9 cellular contexts compared by ENCODE assay signal in genomic region chr5:176646707-176647029, GRCh38. TPM values are rescaled to one million over a fixed set of nuclear protein-coding genes. Genes with fewer than 3 reads are reported as not detected.
DNase-seq lines count a peak whose midpoint lies in the region; ATAC-seq and TF ChIP-seq lines count a peak whose summit lies in the region.
"Had no signal": no experiment of that assay in that cellular context is flagged by ENCODE, and none has a peak within 500 bp of the region (broad histone marks: within the 10 kb centered on the region; RNA-seq: fewer than 3 reads in every experiment).

No MANE protein-coding gene starts in this region.

- CTCF ChIA-PET in AG04449 (lab: Yijun Ruan, JAX) = interaction anchor here (0.7 to 15.6 kb wide), 10 partner anchors 11 to 917 kb away, joined by 3 to 190 read pairs (median 4); partner anchors contain the start of genes EIF4E1B and SNCB

- H3K27ac ChIP-seq in SJCRH30 (peak overlapping the region; percentile 10; the same call in 1 of the 2 replicates), gastroesophageal sphincter (peak overlapping the region; percentile 21 to 85 (median 79))

- H3K36me3 Mint-ChIP-seq in stimulated activated naive B cell treated with anti-CD40 and anti-IgM and Interleukin-4, amounts not matched to agents 10 μg/mL and 1 μg/mL and 100 μg/mL, for 72 hours = peaks cover 0 to 14% of the 10 kb centered on the region in 2 donors

- H3K4me1 Mint-ChIP-seq in stimulated activated naive B cell treated with anti-CD40 and anti-IgM and Interleukin-4, amounts not matched to agents 10 μg/mL and 1 μg/mL and 100 μg/mL, for 72 hours = peaks cover 34 to 48% of the 10 kb centered on the region in 2 donors

- H3K27me3 ChIP-seq in SJCRH30 = peaks cover 4% of the 10 kb centered on the region; the same call in 1 of the 2 replicates
- H3K27me3 ChIP-seq in gastroesophageal sphincter = peaks cover 8% of the 10 kb centered on the region

- H3K27ac Mint-ChIP-seq in stimulated activated naive B cell treated with anti-CD40 and anti-IgM and Interleukin-4, amounts not matched to agents 10 μg/mL and 1 μg/mL and 100 μg/mL, for 72 hours = peak overlapping the region; percentile 97

- TF ChIP-seq CTCF in AG04449 (IDR thresholded peaks at IDR 0.05; ENCODE audit: insufficient read depth, low read length, missing control alignments) (no peak), gastroesophageal sphincter (IDR thresholded peaks at IDR 0.05) (no peak)

- no CpG with 5 or more reads among the region's 11 CpGs for WGBS in gastroesophageal sphincter (ENCODE audit: low coverage in 1 of 2), 2 donors

- no peaks in the 10 kb centered on the region for H3K27me3 Mint-ChIP-seq in stimulated activated naive B cell treated with anti-CD40 and anti-IgM and Interleukin-4, amounts not matched to agents 10 μg/mL and 1 μg/mL and 100 μg/mL, for 72 hours

- no peak for TF ChIP-seq POLR2A in gastroesophageal sphincter (IDR thresholded peaks at IDR 0.05)

- POLR2A ChIA-PET in AG04449 (lab: Yijun Ruan, JAX) = interaction anchor here (0.6 to 1.8 kb wide), 5 partner anchors 11 to 265 kb away, joined by 3 to 8 read pairs (median 4); partner anchors contain the start of gene RNF44

- peak overlapping the region; percentile 54 for H3K4me3 ChIP-seq in AG04449 (ENCODE audit: low read depth, low read length)
- peak overlapping the region; percentile 69 for H3K4me3 ChIP-seq in SJCRH30
- H3K4me3 ChIP-seq in gastroesophageal sphincter = peak overlapping the region; percentile 17 to 65

- no peak for TF ChIP-seq EP300 in gastroesophageal sphincter (IDR thresholded peaks at IDR 0.05)

- H3K9me3 ChIP-seq in SJCRH30 (replicated peaks) (no peaks in the 10 kb centered on the region), gastroesophageal sphincter (no peaks in the 10 kb centered on the region)

- peak overlapping the region; percentile 90 to 95 for H3K4me3 Mint-ChIP-seq in stimulated activated naive B cell treated with anti-CD40 and anti-IgM and Interleukin-4, amounts not matched to agents 10 μg/mL and 1 μg/mL and 100 μg/mL, for 72 hours

- peak; percentile 7 for ATAC-seq in GM21576 (IDR thresholded peaks at IDR 0.05; ENCODE audit: unreplicated experiment)
- ATAC-seq in gastroesophageal sphincter = no peak
- peak; percentile 6 to 27 for ATAC-seq in stimulated activated naive B cell treated with anti-CD40 and anti-IgM and Interleukin-4, amounts not matched to agents 10 μg/mL and 1 μg/mL and 100 μg/mL, for 72 hours (replicated peaks)

- DNase-seq in AG04449 (ENCODE audit: low read depth, low spot score) (no peak), SJCRH30 (no peak), NOMO-1 treated with dmso at 0.1 percent for 144 hours (lab: John Stamatoyannopoulos, UW; ENCODE audit: unreplicated experiment) (no peak), cerebellum (ENCODE audit: low spot score) (no peak)
- DNase-seq in stimulated activated naive B cell treated with anti-CD40 and anti-IgM and Interleukin-4, amounts not matched to agents 10 μg/mL and 1 μg/mL and 100 μg/mL, for 72 hours = no peak
- DNase-seq in stimulated activated CD4-positive, alpha-beta T cell treated with anti-CD3 and anti-CD28 coated beads, Interleukin-15, amount 100 ng/mL, for 24 hours = no peak

- H3K36me3 ChIP-seq in SJCRH30 (no peaks in the 10 kb centered on the region), gastroesophageal sphincter (no peaks in the 10 kb centered on the region)

- H3K9me3 Mint-ChIP-seq in stimulated activated naive B cell treated with anti-CD40 and anti-IgM and Interleukin-4, amounts not matched to agents 10 μg/mL and 1 μg/mL and 100 μg/mL, for 72 hours = no peaks in the 10 kb centered on the region

- H3K4me1 ChIP-seq in SJCRH30 = peaks cover 3% of the 10 kb centered on the region; the same call in 1 of the 2 replicates
- peaks cover 0 to 45% (median 12%) of the 10 kb centered on the region in 3 donors for H3K4me1 ChIP-seq in gastroesophageal sphincter

RNA-seq across cellular contexts. Expression of gene TSPAN17, which starts 0.6 kb away (rescaled TPM):
- total RNA-seq in SJCRH30 (2014; rRNA removed; shearing (Covaris generic)) = 25.3 and 26.5 TPM in 2 replicates
- total RNA-seq in gastroesophageal sphincter = 10 to 100 TPM; 11.0 to 20.2 (median 15.4) TPM
- total RNA-seq in cerebellum = 33.7 TPM

RNA-seq across cellular contexts. Expression of gene EIF4E1B, which starts 16.2 kb away (rescaled TPM):
- not detected in 2 replicates for total RNA-seq in SJCRH30 (2014; rRNA removed; shearing (Covaris generic))
- total RNA-seq in gastroesophageal sphincter = not detected
- total RNA-seq in cerebellum = 0.27 TPM
- total RNA-seq: myocyte had no signal

RNA-seq across cellular contexts. Expression of gene SNCB, which starts 16.3 kb away (rescaled TPM):
- not detected in 2 replicates for total RNA-seq in SJCRH30 (2014; rRNA removed; shearing (Covaris generic))
- total RNA-seq in gastroesophageal sphincter = not detected
- total RNA-seq in cerebellum = 25.6 TPM

RNA-seq across cellular contexts. Expression of gene GPRIN1, which starts 36.7 kb away (rescaled TPM):
- total RNA-seq in SJCRH30 (2014; rRNA removed; shearing (Covaris generic)) = 6.5 and 6.9 TPM in 2 replicates
- 1 to 10 TPM in 1 of 4 donors, under 1 TPM in 3; 0.16 to 1.1 (median 0.63) TPM for total RNA-seq in gastroesophageal sphincter
- total RNA-seq in cerebellum = 38.9 TPM

Comparison
In these comparisons a context has a peak if more than half of its experiments do, and no peak if none do; other contexts are left out.
1. RNA of gene SNCB, which starts 16.3 kb away (total RNA-seq): 25.6 TPM in cerebellum (single experiment); not detected in SJCRH30 and not detected in gastroesophageal sphincter; every median in the first group is over 10 times any median in the second.
2. Peak in every context shown above with its lines, with median percentiles within 50 percentile points of each other: H3K4me3 ChIP-seq.